In the genomic region with DNA sequence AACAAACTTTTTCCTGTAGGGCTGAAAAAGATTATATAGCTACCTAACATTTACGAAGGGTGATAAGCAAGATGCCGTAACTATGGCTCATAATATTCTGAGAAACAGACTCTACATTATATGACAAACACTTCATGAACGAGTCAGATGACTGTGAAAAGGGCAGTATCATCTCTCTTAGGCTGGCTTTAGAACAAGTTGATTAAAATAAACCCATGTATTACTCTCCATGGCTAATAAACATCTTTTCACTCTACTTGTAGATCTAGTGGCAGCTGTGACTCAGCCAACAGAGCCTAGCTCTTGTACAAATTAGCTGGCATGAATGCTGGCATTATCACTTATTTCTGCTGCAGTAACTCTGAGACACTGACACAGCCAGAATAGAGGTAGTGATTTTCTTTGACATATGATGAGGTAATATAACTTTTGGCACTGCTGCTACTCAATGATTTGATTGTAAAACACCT, we compare ENCODE assay signal across 1 cellular context.
TF ChIP-seq lines count a peak whose summit lies in the region.

No MANE protein-coding gene starts in this region.

TF ChIP-seq in IMR-90, 13 proteins besides CTCF, POLR2A, EP300 and RAD21 (continued from another document):
- TF ChIP-seq, protein P1, sequence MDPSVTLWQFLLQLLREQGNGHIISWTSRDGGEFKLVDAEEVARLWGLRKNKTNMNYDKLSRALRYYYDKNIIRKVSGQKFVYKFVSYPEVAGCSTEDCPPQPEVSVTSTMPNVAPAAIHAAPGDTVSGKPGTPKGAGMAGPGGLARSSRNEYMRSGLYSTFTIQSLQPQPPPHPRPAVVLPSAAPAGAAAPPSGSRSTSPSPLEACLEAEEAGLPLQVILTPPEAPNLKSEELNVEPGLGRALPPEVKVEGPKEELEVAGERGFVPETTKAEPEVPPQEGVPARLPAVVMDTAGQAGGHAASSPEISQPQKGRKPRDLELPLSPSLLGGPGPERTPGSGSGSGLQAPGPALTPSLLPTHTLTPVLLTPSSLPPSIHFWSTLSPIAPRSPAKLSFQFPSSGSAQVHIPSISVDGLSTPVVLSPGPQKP (IDR thresholded peaks at IDR 0.05; ENCODE audit: borderline replicate concordance, low read depth, low read length) = no peak
